ENCODE assay signal across 26 cellular contexts in the genomic region with DNA sequence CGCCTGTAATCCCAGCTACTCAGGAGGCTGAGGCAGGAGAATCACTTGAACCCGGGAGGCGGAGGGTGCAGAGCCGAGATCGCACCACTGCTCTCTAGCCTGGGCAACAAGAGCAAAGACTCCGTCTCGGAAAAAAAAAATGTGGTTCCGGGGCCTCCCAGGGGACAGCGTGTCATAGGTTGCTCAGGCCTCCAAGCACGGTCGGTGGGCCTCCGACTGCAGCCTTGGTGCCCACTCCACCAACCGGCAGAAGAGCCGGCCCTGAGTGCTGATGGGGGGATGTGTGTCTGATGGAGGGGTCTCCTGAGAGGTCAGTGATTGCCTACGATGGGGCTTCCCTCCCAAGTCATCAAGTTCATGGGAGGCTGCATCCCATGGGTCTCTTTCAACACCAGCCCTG.
"Had no signal": no experiment of that assay in that cellular context is flagged by ENCODE, and none has a peak within 500 bp of the region (broad histone marks: within the 10 kb centered on the region; RNA-seq: fewer than 3 reads in every experiment).

No MANE protein-coding gene starts in this region.

- H3K27me3 ChIP-seq: esophagus squamous epithelium, sigmoid colon, stomach, tibial artery, upper lobe of right lung had no signal

- H3K27me3 Mint-ChIP-seq: activated CD4-positive, alpha-beta T cell treated with anti-CD3 and anti-CD28 coated beads for 36 hours; activated CD8-positive, alpha-beta memory T cell treated with anti-CD3 and anti-CD28 coated beads, Interleukin-2, amount 10 ng/mL, durations not matched to agents 7 days and 5 days; activated naive CD4-positive, alpha-beta T cell treated with anti-CD3 and anti-CD28 coated beads, Interleukin-2, amount 50 U/mL, for 24 hours; activated naive CD8-positive, alpha-beta T cell treated with anti-CD3 and anti-CD28 coated beads, Interleukin-2, amount 50 U/mL, for 24 hours; central memory CD8-positive, alpha-beta T cell; dendritic cell treated with granulocyte-macrophage colony-stimulating factor and Interleukin-4, amounts not matched to agents 40 ng/mL and 50 ng/mL, for 4 days; natural killer cell treated with Interleukin-12 subunit alpha and Interleukin-12 subunit beta and Interleukin-15 and Interleukin-18, amount 100 ng/mL, for 72 hours; stimulated activated naive B cell treated with anti-CD40 and anti-IgM and Interleukin-4, amounts not matched to agents 10 μg/mL and 1 μg/mL and 100 μg/mL, for 72 hours had no signal

- H3K9me3 Mint-ChIP-seq: activated naive CD4-positive, alpha-beta T cell treated with anti-CD3 and anti-CD28 coated beads, Interleukin-2, amount 50 U/mL, for 24 hours; activated naive CD8-positive, alpha-beta T cell treated with anti-CD3 and anti-CD28 coated beads, Interleukin-2, amount 50 U/mL, for 24 hours; activated T-helper 2 cell treated with anti-CD3 and anti-CD28 coated beads, Interferon-gamma antibody, Interleukin-2, Interleukin-4, amounts not matched to agents 10 μg/mL and 5 μg/mL and 100 μg/mL, durations not matched to agents 14 hours and 24 hours and 36 hours; central memory CD8-positive, alpha-beta T cell; dendritic cell treated with granulocyte-macrophage colony-stimulating factor and Interleukin-4, amounts not matched to agents 40 ng/mL and 50 ng/mL, for 4 days; natural killer cell treated with Interleukin-12 subunit alpha and Interleukin-12 subunit beta and Interleukin-15 and Interleukin-18, amount 100 ng/mL, for 72 hours; stimulated activated naive B cell treated with anti-CD40 and anti-IgM and Interleukin-4, amounts not matched to agents 10 μg/mL and 1 μg/mL and 100 μg/mL, for 72 hours had no signal

- H3K9me3 ChIP-seq: esophagus squamous epithelium, mucosa of descending colon, sigmoid colon, stomach, tibial artery, upper lobe of right lung had no signal

- H3K27ac Mint-ChIP-seq: activated CD4-positive, alpha-beta T cell treated with anti-CD3 and anti-CD28 coated beads for 36 hours; activated CD8-positive, alpha-beta memory T cell treated with anti-CD3 and anti-CD28 coated beads, Interleukin-2, amount 10 ng/mL, durations not matched to agents 7 days and 5 days; activated CD8-positive, alpha-beta T cell treated with anti-CD3 and anti-CD28 coated beads, Interleukin-2, amount 10 ng/mL, durations not matched to agents 7 days and 5 days; activated naive CD4-positive, alpha-beta T cell treated with anti-CD3 and anti-CD28 coated beads, Interleukin-2, amount 50 U/mL, for 24 hours; activated naive CD8-positive, alpha-beta T cell treated with anti-CD3 and anti-CD28 coated beads, Interleukin-2, amount 50 U/mL, for 24 hours; activated T-helper 2 cell treated with anti-CD3 and anti-CD28 coated beads, Interferon-gamma antibody, Interleukin-2, Interleukin-4, amounts not matched to agents 10 μg/mL and 5 μg/mL and 100 μg/mL, durations not matched to agents 14 hours and 24 hours and 36 hours; dendritic cell treated with granulocyte-macrophage colony-stimulating factor and Interleukin-4, amounts not matched to agents 40 ng/mL and 50 ng/mL, for 4 days; natural killer cell treated with Interleukin-12 subunit alpha and Interleukin-12 subunit beta and Interleukin-15 and Interleukin-18, amount 100 ng/mL, for 72 hours; stimulated activated naive B cell treated with anti-CD40 and anti-IgM and Interleukin-4, amounts not matched to agents 10 μg/mL and 1 μg/mL and 100 μg/mL, for 72 hours had no signal

- DNase-seq: activated CD4-positive, alpha-beta T cell treated with anti-CD3 and anti-CD28 coated beads for 36 hours; activated CD4-positive, CD25-positive, alpha-beta regulatory T cell; activated CD8-positive, alpha-beta memory T cell treated with anti-CD3 and anti-CD28 coated beads, Interleukin-2, amount 10 ng/mL, durations not matched to agents 7 days and 5 days; activated CD8-positive, alpha-beta T cell treated with anti-CD3 and anti-CD28 coated beads, Interleukin-2, amount 10 ng/mL, durations not matched to agents 7 days and 5 days; activated naive CD8-positive, alpha-beta T cell treated with anti-CD3 and anti-CD28 coated beads, Interleukin-2, amount 50 U/mL, for 24 hours; activated T-cell treated with anti-CD3 and anti-CD28 coated beads, Interleukin-2, amount 50 U/mL, for 48 hours; amygdala; effector CD4-positive, alpha-beta T cell; esophagus squamous epithelium; mucosa of descending colon; sigmoid colon; small intestine; stimulated activated CD4-positive, alpha-beta T cell treated with anti-CD3 and anti-CD28 coated beads, Interleukin-2, amount 100 ng/mL, for 24 hours; stimulated activated naive B cell treated with anti-CD40 and anti-IgM and Interleukin-4, amounts not matched to agents 10 μg/mL and 1 μg/mL and 100 μg/mL, for 72 hours; stomach; SW 1271; T-helper 2 cell; upper lobe of right lung had no signal

- H3K4me1 Mint-ChIP-seq: activated CD4-positive, alpha-beta T cell treated with anti-CD3 and anti-CD28 coated beads for 36 hours; activated CD8-positive, alpha-beta memory T cell treated with anti-CD3 and anti-CD28 coated beads, Interleukin-2, amount 10 ng/mL, durations not matched to agents 7 days and 5 days; activated naive CD4-positive, alpha-beta T cell treated with anti-CD3 and anti-CD28 coated beads, Interleukin-2, amount 50 U/mL, for 24 hours; activated naive CD8-positive, alpha-beta T cell treated with anti-CD3 and anti-CD28 coated beads, Interleukin-2, amount 50 U/mL, for 24 hours; stimulated activated naive B cell treated with anti-CD40 and anti-IgM and Interleukin-4, amounts not matched to agents 10 μg/mL and 1 μg/mL and 100 μg/mL, for 72 hours had no signal

- H3K4me3 Mint-ChIP-seq: activated CD4-positive, alpha-beta T cell treated with anti-CD3 and anti-CD28 coated beads for 36 hours; activated CD8-positive, alpha-beta memory T cell treated with anti-CD3 and anti-CD28 coated beads, Interleukin-2, amount 10 ng/mL, durations not matched to agents 7 days and 5 days; activated CD8-positive, alpha-beta T cell treated with anti-CD3 and anti-CD28 coated beads, Interleukin-2, amount 10 ng/mL, durations not matched to agents 7 days and 5 days; activated naive CD4-positive, alpha-beta T cell treated with anti-CD3 and anti-CD28 coated beads, Interleukin-2, amount 50 U/mL, for 24 hours; activated naive CD8-positive, alpha-beta T cell treated with anti-CD3 and anti-CD28 coated beads, Interleukin-2, amount 50 U/mL, for 24 hours; central memory CD8-positive, alpha-beta T cell; dendritic cell treated with granulocyte-macrophage colony-stimulating factor and Interleukin-4, amounts not matched to agents 40 ng/mL and 50 ng/mL, for 4 days; natural killer cell treated with Interleukin-12 subunit alpha and Interleukin-12 subunit beta and Interleukin-15 and Interleukin-18, amount 100 ng/mL, for 72 hours; stimulated activated naive B cell treated with anti-CD40 and anti-IgM and Interleukin-4, amounts not matched to agents 10 μg/mL and 1 μg/mL and 100 μg/mL, for 72 hours had no signal

- ATAC-seq: activated CD4-positive, alpha-beta T cell treated with anti-CD3 and anti-CD28 coated beads for 36 hours; activated CD8-positive, alpha-beta memory T cell treated with anti-CD3 and anti-CD28 coated beads, Interleukin-2, amount 10 ng/mL, durations not matched to agents 7 days and 5 days; activated CD8-positive, alpha-beta T cell treated with anti-CD3 and anti-CD28 coated beads, Interleukin-2, amount 10 ng/mL, durations not matched to agents 7 days and 5 days; activated naive CD8-positive, alpha-beta T cell treated with anti-CD3 and anti-CD28 coated beads, Interleukin-2, amount 50 U/mL, for 24 hours; mucosa of descending colon; stimulated activated naive B cell treated with anti-CD40 and anti-IgM and Interleukin-4, amounts not matched to agents 10 μg/mL and 1 μg/mL and 100 μg/mL, for 72 hours; upper lobe of right lung had no signal

- H3K27ac ChIP-seq: epithelial cell of prostate, sigmoid colon, tibial artery, upper lobe of right lung had no signal

- H3K36me3 Mint-ChIP-seq: activated naive CD4-positive, alpha-beta T cell treated with anti-CD3 and anti-CD28 coated beads, Interleukin-2, amount 50 U/mL, for 24 hours had no signal

- H3K4me3 ChIP-seq: esophagus squamous epithelium, lung, mucosa of descending colon, sigmoid colon, stomach, tibial artery, upper lobe of right lung had no signal
